In genomic region chr3:64399205-64399800, GRCh38 we compare ENCODE assay signal across 8 cellular contexts.
DNase-seq lines count a peak whose midpoint lies in the region; FAIRE-seq and TF ChIP-seq lines count a peak whose summit lies in the region.

No MANE protein-coding gene starts in this region.

- DNase-seq in A673 (ENCODE audit: low spot score), result peak; percentile 49
- DNase-seq in GM04504 (ENCODE audit: low read depth), result peak; percentile 56
- DNase-seq in HTR-8/SVneo (ENCODE audit: insufficient read length, low spot score), result peak; percentile 59
- DNase-seq in SK-N-SH, result peak; percentile 58
- DNase-seq in foreskin fibroblast, result peak; percentile 53 to 83
- DNase-seq in ovary, result peak in 2 of 5 donors; percentile 25 to 31
- DNase-seq in activated CD4-positive, CD25-positive, alpha-beta regulatory T cell treated with anti-CD3 and anti-CD28 coated beads, Interleukin-2, amount 50 U/mL, for 72 hours, result no peak
- no peak for DNase-seq in NK-92 treated with Interleukin-12 subunit alpha and Interleukin-12 subunit beta, amount 100 ng/mL, for 24 hours (lab: John Stamatoyannopoulos, UW)

- TF ChIP-seq EP300 in SK-N-SH (IDR thresholded peaks at IDR 0.05; ENCODE audit: borderline replicate concordance in 1 of 2, low read depth in 1 of 2, low read length in 1 of 2) (no peak), ovary (IDR thresholded peaks at IDR 0.05) (no peak)

- FAIRE-seq in HTR-8/SVneo (lab: Jason Lieb, UNC), result no peak

- POLR2A ChIA-PET in A673 (lab: Charles Lee; ENCODE audit: low non-redundant PET), result no interaction called here
- POLR2A ChIA-PET in SK-N-SH (lab: Yijun Ruan, JAX), result no interaction called here

- CTCF ChIA-PET in A673 (lab: Charles Lee) (no interaction called here), SK-N-SH (lab: Yijun Ruan, JAX) (interaction anchor here (0.6 to 4.4 kb wide), 15 partner anchors 9 to 369 kb away, joined by 3 to 54 read pairs (median 3); partner anchors contain the start of gene PRICKLE2)

- H3K27ac ChIP-seq in A673 (ENCODE audit: low read depth, low read length, poor library complexity, severe bottlenecking) (no peak overlapping the region), SK-N-SH (ENCODE audit: low read depth in 2 of 2, low read length in 1 of 2) (no peak overlapping the region), ovary (no peak overlapping the region)

- no peak overlapping the region for H3K4me2 ChIP-seq in SK-N-SH

- TF ChIP-seq CTCF in A673 (conservative IDR thresholded peaks at IDR 0.05; ENCODE audit: low read depth, low read length) (peak; percentile 51), SK-N-SH (IDR thresholded peaks at IDR 0.05) (peak; percentile 85), foreskin fibroblast (IDR thresholded peaks at IDR 0.05; ENCODE audit: low read depth, low read length) (peak; percentile 70), ovary (IDR thresholded peaks at IDR 0.05) (peak; percentile 36 to 56 (median 53))

- no peaks in the 10 kb centered on the region for H3K9me2 ChIP-seq in SK-N-SH

- no peaks in the 10 kb centered on the region for H3F3A ChIP-seq in SK-N-SH (replicated peaks; ENCODE audit: insufficient read depth)

- H3K27me3 ChIP-seq in A673 (replicated peaks; ENCODE audit: insufficient read depth, low read depth, low read length, poor library complexity) (no peaks in the 10 kb centered on the region), SK-N-SH (ENCODE audit: insufficient read depth) (no peaks in the 10 kb centered on the region), ovary (no peaks in the 10 kb centered on the region)

- intact Hi-C loops in A673 (cut with micrococcal nuclease; ENCODE audit: unreplicated experiment), result loop anchor here (2.0 kb wide), 1 partner anchor 369 kb away; no protein-coding TSS in a partner anchor
- intact Hi-C loops in ovary (cut with DNase I), result loop anchor here in 2 of 4 donors (1.0 to 5.0 kb wide), 2 partner anchors 369 to 372 kb away; no protein-coding TSS in a partner anchor

- H3K36me3 ChIP-seq in A673 (ENCODE audit: insufficient read depth, low read length, poor library complexity, severe bottlenecking) (no peaks in the 10 kb centered on the region), SK-N-SH (replicated peaks in 1 of 2; ENCODE audit: control insufficient read depth in 1 of 2, insufficient read depth in 2 of 2, low read length in 1 of 2) (no peaks in the 10 kb centered on the region), ovary (no peaks in the 10 kb centered on the region)

- BruUV-seq in A673 (replicated peaks; lab: Mats Ljungman, UMichigan), result no TSS peak

- no peaks in the 10 kb centered on the region for H3K9me3 ChIP-seq in A673 (ENCODE audit: low read depth, low read length, poor library complexity, severe bottlenecking)
- no peaks in the 10 kb centered on the region for H3K9me3 ChIP-seq in SK-N-SH
- no peaks in the 10 kb centered on the region for H3K9me3 ChIP-seq in ovary

- no peaks in the 10 kb centered on the region for H3K79me2 ChIP-seq in SK-N-SH (ENCODE audit: insufficient read depth)

- peak; percentile 90 for TF ChIP-seq RAD21 in SK-N-SH (IDR thresholded peaks at IDR 0.05; ENCODE audit: low read length)

- H3K9ac ChIP-seq in SK-N-SH, result no peak overlapping the region

- H3K4me3 ChIP-seq in A673 (ENCODE audit: low read depth, low read length, poor library complexity, severe bottlenecking), result no peak overlapping the region
- peak overlapping the region in 1 of 2 experiments; percentile 27; a peak in 1 of 4 replicates for H3K4me3 ChIP-seq in SK-N-SH (ENCODE audit: low read depth in 2 of 2, low read length in 1 of 2)
- H3K4me3 ChIP-seq in foreskin fibroblast (ENCODE audit: low read depth in 1 of 2, low read length in 2 of 2), result no peak overlapping the region
- no peak overlapping the region for H3K4me3 ChIP-seq in ovary

- H3K4me1 ChIP-seq in A673 (ENCODE audit: insufficient read depth, low read length, poor library complexity, severe bottlenecking), result no peaks in the 10 kb centered on the region
- H3K4me1 ChIP-seq in SK-N-SH (ENCODE audit: control insufficient read depth in 1 of 2, insufficient read depth in 2 of 2, low read depth in 1 of 2, low read length in 1 of 2), result peaks cover 0 to 8% of the 10 kb centered on the region in 2 experiments; a peak in 3 of 4 replicates
- H3K4me1 ChIP-seq in ovary (ENCODE audit: insufficient read depth), result no peaks in the 10 kb centered on the region

- no peak for TF ChIP-seq POLR2A in ovary (IDR thresholded peaks at IDR 0.05)

- no peak overlapping the region for H2AFZ ChIP-seq in SK-N-SH (ENCODE audit: low read depth)

- H4K20me1 ChIP-seq in SK-N-SH (ENCODE audit: insufficient read depth), result no peaks in the 10 kb centered on the region

TF ChIP-seq in SK-N-SH, 30 proteins besides CTCF, POLR2A, EP300 and RAD21:
- TF ChIP-seq REST (IDR thresholded peaks at IDR 0.05; ENCODE audit: low read depth, low read length) (no peak), SMC3 (IDR thresholded peaks at IDR 0.05; ENCODE audit: low read depth, low read length) (peak; percentile 80), SIN3A (IDR thresholded peaks at IDR 0.05; ENCODE audit: borderline replicate concordance, low read depth, low read length) (0 out of 2 replicates have a peak, but pooled peaks have one; percentile 11), TAF1 (IDR thresholded peaks at IDR 0.05; ENCODE audit: borderline replicate concordance, low read depth, low read length) (no peak)

Comparison
In these comparisons a context has a peak if more than half of its experiments do, and no peak if none do; other contexts are left out.
1. DNase-seq: peak in A673 (single experiment), GM04504 (single experiment), HTR-8/SVneo (single experiment), SK-N-SH (single experiment) and foreskin fibroblast (2 of 2); none in activated CD4-positive, CD25-positive, alpha-beta regulatory T cell treated with anti-CD3 and anti-CD28 coated beads, Interleukin-2, amount 50 U/mL, for 72 hours (single experiment) and NK-92 treated with Interleukin-12 subunit alpha and Interleukin-12 subunit beta, amount 100 ng/mL, for 24 hours (single experiment).
2. Peak in every context shown above with its lines, with median percentiles within 50 percentile points of each other: CTCF ChIP-seq.